ENCODE assay signal across 38 cellular contexts in the genomic region with DNA sequence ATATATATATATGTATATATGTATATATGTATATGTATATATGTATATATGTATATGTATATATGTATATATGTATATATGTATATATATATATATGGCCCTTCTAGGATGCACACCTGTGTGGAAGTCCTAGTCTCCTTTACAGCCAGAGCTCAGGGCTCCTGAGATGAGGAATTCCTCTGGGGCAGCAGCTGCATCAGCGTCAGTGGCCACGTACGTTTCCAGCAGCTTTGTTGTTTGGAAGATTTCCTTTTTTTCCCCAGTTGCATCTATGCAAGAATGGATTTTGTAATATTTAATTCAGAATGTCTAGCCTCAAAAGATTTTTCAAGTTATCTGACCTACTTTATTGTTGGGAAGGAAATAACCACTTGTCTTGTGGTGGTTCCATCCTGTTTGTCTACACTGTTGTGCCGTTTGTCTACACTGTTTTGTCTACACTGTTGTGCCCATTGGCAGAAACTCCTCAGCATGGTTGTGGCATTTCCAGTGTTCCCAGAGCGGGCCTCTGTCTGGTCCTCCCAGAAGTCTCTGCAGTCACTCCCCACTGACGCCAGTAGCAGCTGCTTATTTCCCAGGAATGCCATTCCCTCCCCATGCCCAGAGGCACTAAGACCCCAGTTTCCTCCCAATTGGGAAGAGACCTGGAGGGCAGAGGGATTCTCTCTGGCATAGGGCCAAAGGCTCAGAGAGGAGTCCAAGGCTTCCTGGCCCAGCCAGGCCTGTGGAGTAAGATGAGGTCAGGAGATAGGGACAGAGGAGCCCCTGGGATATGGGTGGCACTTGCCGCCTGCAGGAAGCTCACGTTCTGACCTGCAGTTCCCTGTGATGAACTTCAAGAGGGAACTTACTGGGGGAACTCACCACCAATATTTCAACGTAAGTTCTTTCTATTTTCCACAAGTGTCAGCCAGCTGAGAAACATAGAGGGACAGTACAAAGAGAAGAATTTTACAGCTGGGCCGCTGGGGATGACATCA.
A peak's percentile ranks its signal among the peaks of the same experiment; 100 is the strongest.
DNase-seq lines count a peak whose midpoint lies in the region; FAIRE-seq and TF ChIP-seq lines count a peak whose summit lies in the region.
"Had no signal": no experiment of that assay in that cellular context is flagged by ENCODE, and none has a peak within 500 bp of the region (broad histone marks: within the 10 kb centered on the region; RNA-seq: fewer than 3 reads in every experiment).

No MANE protein-coding gene starts in this region.

- TF ChIP-seq CTCF in BE2C (IDR thresholded peaks at IDR 0.05; ENCODE audit: low read depth, low read length) = no peak
- no peak for TF ChIP-seq CTCF in fibroblast of the aortic adventitia (IDR thresholded peaks at IDR 0.05; ENCODE audit: insufficient read depth, low read length)
- TF ChIP-seq CTCF in sigmoid colon (IDR thresholded peaks at IDR 0.05) = no peak
- TF ChIP-seq CTCF in GM13976 (IDR thresholded peaks at IDR 0.05; ENCODE audit: borderline replicate concordance, control extremely low read depth, extremely low read depth, insufficient read depth, missing control alignments) = no peak

- H2AFZ ChIP-seq in Karpas-422 (ENCODE audit: low read length) = no peak overlapping the region

- no peak for TF ChIP-seq EP300 in sigmoid colon (IDR thresholded peaks at IDR 0.05)

- H3K4me1 ChIP-seq in BE2C (peaks cover 8% of the 10 kb centered on the region), sigmoid colon (peaks cover 0 to 11% (median 9%) of the 10 kb centered on the region in 4 donors), Karpas-422 (ENCODE audit: low read length) (no peaks in the 10 kb centered on the region), small intestine (ENCODE audit: control insufficient read depth in 2 of 2, insufficient read depth in 1 of 2, low read depth in 1 of 2, low read length in 1 of 2) (peaks cover 5 to 7% of the 10 kb centered on the region in 2 donors)
- H3K4me1 ChIP-seq: prostate gland had no signal

- DNase-seq in BE2C (peak; percentile 30), fibroblast of the aortic adventitia (ENCODE audit: low read depth) (peak; percentile 17), sigmoid colon (peak; percentile 75), Karpas-422 (no peak), GM13976 (ENCODE audit: low spot score) (no peak), small intestine (no peak)
- DNase-seq: ACHN; activated CD4-positive, alpha-beta T cell treated with anti-CD3 and anti-CD28 coated beads for 4 hours; activated effector memory CD4-positive, alpha-beta T cell treated with anti-CD3 and anti-CD28 coated beads, Interleukin-2, amount 50 U/mL, for 16 hours; activated T-cell treated with anti-CD3 and anti-CD28 coated beads, Interleukin-2, amount 50 U/mL, for 24 hours; anterior cingulate cortex; C1 segment of cervical spinal cord; COR-L47; DMS79 treated with DMSO at 0.1 percent for 48 hours; effector CD4-positive, alpha-beta T cell; GDM1; glutamatergic neuron; midbrain; naive thymus-derived CD8-positive, alpha-beta T cell; NCI-H1436; NCI-H2081; NCI-H345; occipital lobe; SHP77 treated with DMSO at 0.1 percent for 48 hours; stimulated activated CD4-positive, alpha-beta T cell treated with anti-CD3 and anti-CD28 coated beads, Interleukin-1b, Interleukin-23, amount 100 ng/mL, for 48 hours; stimulated activated naive CD4-positive, alpha-beta T cell treated with Interleukin-2 at 50 U/mL for 16 hours; SW 1271; T-helper 9 cell had no signal

- WGBS in sigmoid colon, 2 donors = 76 to 80% methylated on average over 10 of the region's 10 CpGs
- 63 to 74% (median 72%) methylated on average over 10 of the region's 10 CpGs for WGBS in small intestine, 3 donors

- H3K4me3 ChIP-seq in BE2C (ENCODE audit: low read depth, low read length) (no peak overlapping the region), fibroblast of the aortic adventitia (ENCODE audit: low read depth, low read length) (no peak overlapping the region), sigmoid colon (no peak overlapping the region), Karpas-422 (ENCODE audit: low read length) (no peak overlapping the region), small intestine (ENCODE audit: low read depth in 1 of 2, low read length in 2 of 2) (no peak overlapping the region)
- H3K4me3 ChIP-seq: HAP-1, prostate gland, suprapubic skin had no signal

- no peak for FAIRE-seq in small intestine (lab: Jason Lieb, UNC)
- FAIRE-seq: bronchial epithelial cell, colon, keratinocyte had no signal

- H3K36me3 Mint-ChIP-seq in IgD-negative memory B cell = no peaks in the 10 kb centered on the region
- H3K36me3 Mint-ChIP-seq: activated naive CD8-positive, alpha-beta T cell; naive thymus-derived CD8-positive, alpha-beta T cell had no signal

- H3K27me3 ChIP-seq in BE2C = no peaks in the 10 kb centered on the region
- peaks cover 7 to 30% (median 11%) of the 10 kb centered on the region in 3 donors for H3K27me3 ChIP-seq in sigmoid colon
- no peaks in the 10 kb centered on the region for H3K27me3 ChIP-seq in Karpas-422 (ENCODE audit: low read length)
- peaks cover 0 to 7% of the 10 kb centered on the region in 2 donors for H3K27me3 ChIP-seq in small intestine (ENCODE audit: control insufficient read depth in 2 of 2, insufficient read depth in 2 of 2, low read length in 2 of 2)

- TF ChIP-seq POLR2A in sigmoid colon (IDR thresholded peaks at IDR 0.05) = no peak

- no peak overlapping the region for H3K9ac ChIP-seq in Karpas-422 (ENCODE audit: low read length)
- H3K9ac ChIP-seq: KMS-11 had no signal

- in situ Hi-C loops in GM13976 (cut with MboI; ENCODE audit: low sequenced_read_pairs, unreplicated experiment) = no loop called here

- H3K27me3 Mint-ChIP-seq in IgD-negative memory B cell = peaks cover 45% of the 10 kb centered on the region

- intact Hi-C loops in sigmoid colon (cut with DNase I) = no loop called here

- no peaks in the 10 kb centered on the region for H4K20me1 ChIP-seq in Karpas-422 (ENCODE audit: insufficient read depth, low read depth, low read length)

- H3K9me3 Mint-ChIP-seq in IgD-negative memory B cell = peaks cover 0 to 4% (median 0%) of the 10 kb centered on the region in 3 donors
- H3K9me3 Mint-ChIP-seq: activated T-cell treated with anti-CD3 and anti-CD28 coated beads, Interleukin-2, amount 50 U/mL, for 24 hours; naive thymus-derived CD8-positive, alpha-beta T cell had no signal

- peaks cover 4 to 8% (median 5%) of the 10 kb centered on the region in 3 donors for H3K4me1 Mint-ChIP-seq in IgD-negative memory B cell

- H3K27ac ChIP-seq in sigmoid colon (peak overlapping the region in 3 of 4 donors; percentile 42 to 55 (median 55)), Karpas-422 (ENCODE audit: low read length) (no peak overlapping the region), small intestine (ENCODE audit: low read depth in 1 of 2, low read length in 1 of 2) (peak overlapping the region in 1 of 2 donors; percentile 87)
- H3K27ac ChIP-seq: KMS-11, prostate gland, suprapubic skin, VCaP had no signal

- no peaks in the 10 kb centered on the region for H3K36me3 ChIP-seq in BE2C
- no peaks in the 10 kb centered on the region for H3K36me3 ChIP-seq in sigmoid colon
- no peaks in the 10 kb centered on the region for H3K36me3 ChIP-seq in Karpas-422 (ENCODE audit: insufficient read depth, low read length)
- no peaks in the 10 kb centered on the region for H3K36me3 ChIP-seq in small intestine (ENCODE audit: control insufficient read depth in 2 of 2, insufficient read depth in 2 of 2, low read length in 2 of 2)
- H3K36me3 ChIP-seq: HAP-1, prostate gland, suprapubic skin had no signal

- H3K9me2 ChIP-seq in Karpas-422 (replicated peaks; ENCODE audit: insufficient read depth, low read length) = no peaks in the 10 kb centered on the region

- no peaks in the 10 kb centered on the region for H3K79me2 ChIP-seq in Karpas-422 (ENCODE audit: low read length)

- H3K27ac Mint-ChIP-seq in IgD-negative memory B cell = peak overlapping the region in 2 of 3 donors; percentile 0 to 37
- H3K27ac Mint-ChIP-seq: activated naive CD8-positive, alpha-beta T cell; activated T-cell treated with anti-CD3 and anti-CD28 coated beads, Interleukin-2, amount 50 U/mL, for 24 hours; naive thymus-derived CD8-positive, alpha-beta T cell had no signal

- H3K4me2 ChIP-seq in Karpas-422 (ENCODE audit: low read depth, low read length, poor library complexity, severe bottlenecking) = no peak overlapping the region
- H3K4me2 ChIP-seq: KMS-11 had no signal

- H3K9me3 ChIP-seq in BE2C (no peaks in the 10 kb centered on the region), sigmoid colon (no peaks in the 10 kb centered on the region), Karpas-422 (ENCODE audit: low read length) (no peaks in the 10 kb centered on the region), small intestine (ENCODE audit: control insufficient read depth, low read depth) (no peaks in the 10 kb centered on the region)
- H3K9me3 ChIP-seq: HAP-1, prostate gland, suprapubic skin had no signal

- H3K4me3 Mint-ChIP-seq in IgD-negative memory B cell = no peak overlapping the region
- H3K4me3 Mint-ChIP-seq: activated naive CD8-positive, alpha-beta T cell; activated T-cell treated with anti-CD3 and anti-CD28 coated beads, Interleukin-2, amount 50 U/mL, for 24 hours; naive thymus-derived CD8-positive, alpha-beta T cell had no signal

Comparison
In these comparisons a context has a peak if more than half of its experiments do, and no peak if none do; other contexts are left out.
1. DNase-seq: peak in BE2C (single experiment), fibroblast of the aortic adventitia (single experiment) and sigmoid colon (single experiment); none in Karpas-422 (single experiment), GM13976 (single experiment) and small intestine (single experiment).